22 cellular contexts compared by ENCODE assay signal in genomic region chr5:99045864-99046263, GRCh38.
"Had no signal": no experiment of that assay in that cellular context is flagged by ENCODE, and none has a peak within 500 bp of the region (broad histone marks: within the 10 kb centered on the region; RNA-seq: fewer than 3 reads in every experiment).

No MANE protein-coding gene starts in this region.

- H3K9me3 Mint-ChIP-seq: activated naive CD4-positive, alpha-beta T cell treated with anti-CD3 and anti-CD28 coated beads, Interleukin-2, amount 50 U/mL, for 24 hours had no signal

- H3K36me3 ChIP-seq: ascending aorta, gastrocnemius medialis, heart right ventricle, ovary, stomach had no signal

- DNase-seq: activated CD4-positive, alpha-beta T cell treated with anti-CD3 and anti-CD28 coated beads, Interleukin-2, amount 50 U/mL, for 1 hour; activated gamma-delta T cell; activated T-cell treated with anti-CD3 and anti-CD28 coated beads, Interleukin-2, amount 50 U/mL, for 72 hours; erythroblast; gastrocnemius medialis; heart right ventricle; left colon; mammary epithelial cell; naive B cell; ovary; psoas muscle; right cardiac atrium; stimulated activated CD4-positive, alpha-beta T cell treated with anti-CD3 and anti-CD28 coated beads, Interleukin-4, amount 100 ng/mL, for 1 hour; stomach; T-helper 1 cell; T1000; trophoblast cell had no signal

- H3K9me3 ChIP-seq: ascending aorta, gastrocnemius medialis, ovary had no signal

- H3K4me1 ChIP-seq: ascending aorta, gastrocnemius medialis, heart right ventricle, psoas muscle had no signal

- H3K36me3 Mint-ChIP-seq: naive B cell had no signal

- H3K4me1 Mint-ChIP-seq: central memory CD8-positive, alpha-beta T cell had no signal

- H3K4me3 Mint-ChIP-seq: activated naive CD4-positive, alpha-beta T cell treated with anti-CD3 and anti-CD28 coated beads, Interleukin-2, amount 50 U/mL, for 24 hours; activated T-cell treated with anti-CD3 and anti-CD28 coated beads, Interleukin-2, amount 50 U/mL, for 72 hours; central memory CD8-positive, alpha-beta T cell; naive B cell had no signal

- H3K27ac ChIP-seq: ascending aorta, coronary artery, gastrocnemius medialis, heart right ventricle, ovary, psoas muscle, skin epidermis, stomach had no signal

- H3K27me3 Mint-ChIP-seq: activated naive CD4-positive, alpha-beta T cell treated with anti-CD3 and anti-CD28 coated beads, Interleukin-2, amount 50 U/mL, for 24 hours; central memory CD8-positive, alpha-beta T cell; naive B cell had no signal

- ATAC-seq: activated T-cell treated with anti-CD3 and anti-CD28 coated beads, Interleukin-2, amount 50 U/mL, for 72 hours; gastrocnemius medialis; heart right ventricle; left colon; psoas muscle; right cardiac atrium had no signal

- H3K27me3 ChIP-seq: ascending aorta, gastrocnemius medialis, heart right ventricle, ovary, stomach had no signal

- H3K4me3 ChIP-seq: ascending aorta, coronary artery, gastrocnemius medialis, heart right ventricle, ovary, psoas muscle, skin epidermis had no signal

- H3K27ac Mint-ChIP-seq: activated naive CD4-positive, alpha-beta T cell treated with anti-CD3 and anti-CD28 coated beads, Interleukin-2, amount 50 U/mL, for 24 hours; activated T-cell treated with anti-CD3 and anti-CD28 coated beads, Interleukin-2, amount 50 U/mL, for 72 hours had no signal
